In genomic region chr14:93778453-93778852, GRCh38 we compare ENCODE assay signal across 23 cellular contexts. TPM values are rescaled to one million over a fixed set of nuclear protein-coding genes. Genes with fewer than 3 reads are reported as not detected.
A peak's percentile ranks its signal among the peaks of the same experiment; 100 is the strongest.
DNase-seq lines count a peak whose midpoint lies in the region; ATAC-seq and TF ChIP-seq lines count a peak whose summit lies in the region.
"Had no signal": no experiment of that assay in that cellular context is flagged by ENCODE, and none has a peak within 500 bp of the region (broad histone marks: within the 10 kb centered on the region; RNA-seq: fewer than 3 reads in every experiment).

No MANE protein-coding gene starts in this region.

- no peak overlapping the region for H3K4me3 Mint-ChIP-seq in type B pancreatic cell
- H3K4me3 Mint-ChIP-seq: CD14-positive monocyte had no signal

- ATAC-seq in right cardiac atrium (no peak), left cardiac atrium (no peak), gastroesophageal sphincter (no peak)
- ATAC-seq: HCT116, PC-3 had no signal

- DNase-seq in right cardiac atrium (no peak), left cardiac atrium (no peak), sigmoid colon (no peak), type B pancreatic cell (ENCODE audit: extremely low spot score, unreplicated experiment) (no peak), NCI-H524 treated with DMSO at 0.1 percent for 48 hours (lab: John Stamatoyannopoulos, UW) (no peak), SW480 (ENCODE audit: low spot score) (no peak), NCI-H1417 (lab: John Stamatoyannopoulos, UW) (no peak)
- DNase-seq: AML-193, GDM1, GOT3, KBM-7, NCI-H1105, NCI-H1694 treated with DMSO at 0.1 percent for 48 hours, NCI-H2107, NCI-H226, NCI-H526, PC-3, RPMI8226, SHP77 treated with DMSO at 0.1 percent for 48 hours had no signal

- H3K27ac ChIP-seq in right cardiac atrium (ENCODE audit: low read length) (peak overlapping the region; percentile 34), gastroesophageal sphincter (peak overlapping the region in 3 of 4 donors; percentile 54 to 74 (median 61)), sigmoid colon (peak overlapping the region in 3 of 4 donors; percentile 28 to 61 (median 33))
- H3K27ac ChIP-seq: 22Rv1 had no signal

- no peak for TF ChIP-seq CTCF in gastroesophageal sphincter (IDR thresholded peaks at IDR 0.05)
- no peak for TF ChIP-seq CTCF in sigmoid colon (IDR thresholded peaks at IDR 0.05)
- no peak for TF ChIP-seq CTCF in type B pancreatic cell (conservative IDR thresholded peaks at IDR 0.05)

- WGBS in right cardiac atrium: 63% methylated on average over 8 of the region's 8 CpGs
- WGBS in gastroesophageal sphincter (ENCODE audit: low coverage in 1 of 2), 2 donors: 81 to 82% methylated on average over 5 to 8 of the region's 8 CpGs
- 28 to 65% methylated on average over 8 of the region's 8 CpGs for WGBS in sigmoid colon, 2 donors

- H3K4me3 ChIP-seq in right cardiac atrium (ENCODE audit: low read length): no peak overlapping the region
- no peak overlapping the region for H3K4me3 ChIP-seq in gastroesophageal sphincter
- H3K4me3 ChIP-seq in sigmoid colon: no peak overlapping the region

- peak overlapping the region; percentile 42 for H3K27ac Mint-ChIP-seq in type B pancreatic cell
- H3K27ac Mint-ChIP-seq: CD14-positive monocyte had no signal

- peaks cover 13% of the 10 kb centered on the region for H3K4me1 Mint-ChIP-seq in type B pancreatic cell (ENCODE audit: unreplicated experiment)
- H3K4me1 Mint-ChIP-seq: CD14-positive monocyte had no signal

- TF ChIP-seq EP300 in gastroesophageal sphincter (IDR thresholded peaks at IDR 0.05) (no peak), sigmoid colon (IDR thresholded peaks at IDR 0.05) (no peak)

- no peaks in the 10 kb centered on the region for H3K4me1 ChIP-seq in right cardiac atrium (ENCODE audit: control insufficient read depth, insufficient read depth, low read length)
- H3K4me1 ChIP-seq in gastroesophageal sphincter: peaks cover 0 to 72% (median 0%) of the 10 kb centered on the region in 3 donors
- peaks cover 0 to 25% (median 16%) of the 10 kb centered on the region in 4 donors for H3K4me1 ChIP-seq in sigmoid colon

- H3K36me3 Mint-ChIP-seq in type B pancreatic cell: no peaks in the 10 kb centered on the region
- H3K36me3 Mint-ChIP-seq: CD14-positive monocyte had no signal

- H3K27me3 ChIP-seq in right cardiac atrium (ENCODE audit: control insufficient read depth, insufficient read depth) (no peaks in the 10 kb centered on the region), gastroesophageal sphincter (no peaks in the 10 kb centered on the region), sigmoid colon (peaks cover 0 to 3% (median 0%) of the 10 kb centered on the region in 3 donors)

- H3K9me3 ChIP-seq in right cardiac atrium (ENCODE audit: control insufficient read depth, low read length) (no peaks in the 10 kb centered on the region), gastroesophageal sphincter (no peaks in the 10 kb centered on the region), sigmoid colon (no peaks in the 10 kb centered on the region)

- peaks cover 0 to 42% of the 10 kb centered on the region in 2 donors for H3K36me3 ChIP-seq in gastroesophageal sphincter
- H3K36me3 ChIP-seq in sigmoid colon: peaks cover 0 to 13% (median 8%) of the 10 kb centered on the region in 4 donors

- H3K9me3 Mint-ChIP-seq in type B pancreatic cell: no peaks in the 10 kb centered on the region

- intact Hi-C loops in right cardiac atrium (cut with DNase I): no loop called here
- intact Hi-C loops in left cardiac atrium (cut with DNase I): no loop called here
- intact Hi-C loops in sigmoid colon (cut with DNase I): no loop called here

- H3K27me3 Mint-ChIP-seq in type B pancreatic cell: peaks cover 6% of the 10 kb centered on the region

- no peak for TF ChIP-seq POLR2A in gastroesophageal sphincter (IDR thresholded peaks at IDR 0.05)
- no peak for TF ChIP-seq POLR2A in sigmoid colon (IDR thresholded peaks at IDR 0.05)

RNA-seq across cellular contexts. Expression of gene PRIMA1, which starts 9.8 kb away (rescaled TPM):
- 10 to 100 TPM in 2 of 4 donors, 1 to 10 TPM in 2; 6.1 to 11.7 (median 10.1) TPM for total RNA-seq in right cardiac atrium
- 5.9 TPM for polyA plus RNA-seq in right cardiac atrium
- 1 to 10 TPM; 3.6 to 3.9 TPM for total RNA-seq in left cardiac atrium
- 10 to 100 TPM; 14.0 to 28.8 (median 16.4) TPM for total RNA-seq in gastroesophageal sphincter
- 10 to 100 TPM in 3 of 4 donors, 1 to 10 TPM in 1; 5.3 to 21.9 (median 12.8) TPM for total RNA-seq in sigmoid colon
- 1 to 10 TPM in 2 of 3 donors, under 1 TPM in 1; 0.23 to 7.6 (median 1.8) TPM for polyA plus RNA-seq in sigmoid colon
- total RNA-seq in type B pancreatic cell (ENCODE audit: low replicate concordance): 0.90 and 1.7 TPM in 2 replicates
- polyA plus RNA-seq: CD14-positive monocyte had no signal
